8 cellular contexts compared by ENCODE assay signal in genomic region chr1:154220071-154220969, GRCh38. TPM values are rescaled to one million over a fixed set of nuclear protein-coding genes. Genes with fewer than 3 reads are reported as not detected.
DNase-seq lines count a peak whose midpoint lies in the region; ATAC-seq, FAIRE-seq and TF ChIP-seq lines count a peak whose summit lies in the region.

UBAP2L (plus strand) TSS chr1:154220955; CDS start chr1:154225124, 4,169 bp downstream.

- H3K9me3 Mint-ChIP-seq in type B pancreatic cell: no peaks in the 10 kb centered on the region

- intact Hi-C loops in adrenal gland (cut with DNase I): no loop called here
- intact Hi-C loops in heart left ventricle (cut with DNase I): loop anchor here in 2 of 10 donors (2.0 kb wide), 3 partner anchors 38 to 230 kb away; partner anchors contain the start of genes HAX1 (in 1 of the 2) and RPS27 (in 1 of the 2)

- peak; percentile 99 for FAIRE-seq in GM12892 (lab: Jason Lieb, UNC)

- H3K4me3 Mint-ChIP-seq in type B pancreatic cell: peak within 1 kb of the TSS; percentile 98

- TF ChIP-seq POLR2A in GM12892 (IDR thresholded peaks at IDR 0.05; ENCODE audit: low read depth, low read length) (peak; percentile 88), adrenal gland (IDR thresholded peaks at IDR 0.05) (peak; percentile 81 to 98), heart left ventricle (IDR thresholded peaks at IDR 0.05) (peak; percentile 19 to 61)

- peaks cover 32% of the 10 kb centered on the region for H3K36me3 Mint-ChIP-seq in type B pancreatic cell

- TF ChIP-seq CTCF in adrenal gland (IDR thresholded peaks at IDR 0.05): no peak
- TF ChIP-seq CTCF in heart left ventricle (IDR thresholded peaks at IDR 0.05): peak in 1 of 12 donors; percentile 3
- no peak for TF ChIP-seq CTCF in type B pancreatic cell (conservative IDR thresholded peaks at IDR 0.05)

- peaks cover 30 to 57% of the 10 kb centered on the region in 2 donors for H3K4me1 ChIP-seq in adrenal gland (replicated peaks in 1 of 2)
- peaks cover 7 to 61% (median 51%) of the 10 kb centered on the region in 12 donors for H3K4me1 ChIP-seq in heart left ventricle

- peak; percentile 79 for DNase-seq in GM12892 (ENCODE audit: insufficient read length)
- peak; percentile 99 for DNase-seq in NCI-H146 (lab: John Stamatoyannopoulos, UW)
- DNase-seq in T-helper 1 cell: peak; percentile 97 to 100 (median 98)
- peak; percentile 99 for DNase-seq in adrenal gland
- peak; percentile 99 to 100 (median 99) for DNase-seq in heart left ventricle
- DNase-seq in pons (ENCODE audit: low spot score): peak; percentile 99
- DNase-seq in type B pancreatic cell (ENCODE audit: extremely low spot score, unreplicated experiment): peak; percentile 99

- no peaks in the 10 kb centered on the region for H3K27me3 ChIP-seq in adrenal gland
- no peaks in the 10 kb centered on the region for H3K27me3 ChIP-seq in heart left ventricle

- WGBS in adrenal gland, 4 donors: 0 to 1% (median 0%) methylated on average over 11 to 73 of the region's 73 CpGs
- WGBS in heart left ventricle, 4 donors: 0 to 1% (median 0%) methylated on average over 58 to 73 of the region's 73 CpGs

- peak within 1 kb of the TSS; percentile 97 to 100 (median 100) for H3K27ac ChIP-seq in adrenal gland
- peak within 1 kb of the TSS; percentile 95 to 100 (median 98) for H3K27ac ChIP-seq in heart left ventricle

- H3K9me3 ChIP-seq in adrenal gland (replicated peaks in 1 of 3) (no peaks in the 10 kb centered on the region), heart left ventricle (no peaks in the 10 kb centered on the region)

- H3K27me3 Mint-ChIP-seq in type B pancreatic cell: peaks cover 4% of the 10 kb centered on the region

- H3K4me1 Mint-ChIP-seq in type B pancreatic cell (ENCODE audit: unreplicated experiment): peaks cover 35% of the 10 kb centered on the region

- H3K27ac Mint-ChIP-seq in type B pancreatic cell: peak within 1 kb of the TSS; percentile 98

- H3K36me3 ChIP-seq in adrenal gland (replicated peaks in 1 of 2): peaks cover 0 to 24% of the 10 kb centered on the region in 2 donors
- peaks cover 0 to 42% (median 34%) of the 10 kb centered on the region in 9 donors for H3K36me3 ChIP-seq in heart left ventricle

- ATAC-seq in HG02852 (IDR thresholded peaks at IDR 0.05; ENCODE audit: unreplicated experiment) (peak; percentile 82), heart left ventricle (peak; percentile 97 to 99 (median 98))

- H3K4me3 ChIP-seq in adrenal gland (peak within 1 kb of the TSS; percentile 83 to 98 (median 89)), heart left ventricle (peak within 1 kb of the TSS; percentile 65 to 97 (median 82))

RNA-seq across cellular contexts. Expression of gene UBAP2L, which starts in this region (rescaled TPM):
- polyA plus RNA-seq in GM12892 (2012; ENCODE audit: missing spikeins): 123 TPM
- total RNA-seq in adrenal gland: 100 to 1,000 TPM in 4 of 8 donors, 10 to 100 TPM in 4; 51.0 to 152 (median 97.5) TPM
- polyA plus RNA-seq in adrenal gland: 100 to 1,000 TPM in 2 of 3 donors, 10 to 100 TPM in 1; 88.9 to 185 (median 101) TPM
- 100 to 1,000 TPM in 5 of 9 donors, 10 to 100 TPM in 4; 57.4 to 142 (median 100) TPM for total RNA-seq in heart left ventricle
- 10 to 100 TPM; 61.6 to 88.3 TPM for polyA plus RNA-seq in heart left ventricle
- total RNA-seq in type B pancreatic cell (ENCODE audit: low replicate concordance): 188 and 216 TPM in 2 replicates

Comparison
In these comparisons a context has a peak if more than half of its experiments do, and no peak if none do; other contexts are left out.
1. Peak in every context shown above with its lines: DNase-seq, ATAC-seq, H3K4me3 ChIP-seq and H3K27ac ChIP-seq.